In the genomic region with DNA sequence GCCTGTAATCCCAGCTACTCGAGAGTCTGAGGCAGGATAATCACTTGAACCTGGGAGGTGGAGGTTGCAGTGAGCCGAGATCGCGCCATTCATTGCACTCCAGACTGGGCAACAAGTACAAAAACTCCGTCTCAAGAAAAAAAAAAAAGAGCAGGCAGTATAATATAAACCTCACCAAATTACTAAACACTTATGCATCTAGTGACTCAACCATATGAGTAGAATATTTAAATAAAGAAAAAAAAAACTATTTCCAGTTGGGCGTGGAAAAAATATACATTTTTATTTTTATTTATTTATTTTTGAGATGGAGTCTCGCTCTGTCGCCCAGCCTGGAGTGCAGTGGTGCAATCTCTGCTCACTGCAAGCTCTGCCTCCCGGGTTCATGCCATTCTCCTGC, we compare ENCODE assay signal across 12 cellular contexts. TPM values are rescaled to one million over a fixed set of nuclear protein-coding genes. Genes with fewer than 3 reads are reported as not detected.
DNase-seq lines count a peak whose midpoint lies in the region; TF ChIP-seq lines count a peak whose summit lies in the region.
"Not testable (repeated sequence)": the region's sequence is repeated elsewhere in the genome, so short reads cannot be mapped to it uniquely, and the experiment has no call there.
"Had no signal": no experiment of that assay in that cellular context is flagged by ENCODE, and none has a peak within 500 bp of the region (broad histone marks: within the 10 kb centered on the region; RNA-seq: fewer than 3 reads in every experiment).

No MANE protein-coding gene starts in this region.

- not testable (repeated sequence) for H3K9me3 ChIP-seq in GM23248 (ENCODE audit: low read depth); MG63; adipocyte (ENCODE audit: control insufficient read depth, low read length); mesenchymal stem cell (ENCODE audit: control insufficient read depth, low read length)

- not testable (repeated sequence) for H3K27me3 ChIP-seq in GM23248 (replicated peaks; ENCODE audit: insufficient read depth); MG63; adipocyte (replicated peaks; ENCODE audit: control insufficient read depth, insufficient read depth, low read length); mesenchymal stem cell (ENCODE audit: control insufficient read depth in 1 of 2, insufficient read depth in 1 of 2, low read length in 2 of 2)

- H3K4ac ChIP-seq in mesenchymal stem cell (ENCODE audit: low read depth in 1 of 2, low read length in 2 of 2): not testable (repeated sequence)

- peak; percentile 53 for DNase-seq in AG08396 (ENCODE audit: low spot score)
- DNase-seq in GM23248: peak; percentile 60
- peak; percentile 33 for DNase-seq in MG63
- peak; percentile 41 for DNase-seq in adipocyte (ENCODE audit: low read depth)
- DNase-seq in MCF 10A (ENCODE audit: unreplicated experiment): peak; percentile 43
- DNase-seq in fibroblast of gingiva (ENCODE audit: low read depth): peak; percentile 14
- DNase-seq in foreskin fibroblast: peak; percentile 16 to 52
- DNase-seq in mesenchymal stem cell: peak; percentile 26

- H3K9me3 Mint-ChIP-seq in MCF 10A (ENCODE audit: unreplicated experiment): not testable (repeated sequence)

- not testable (repeated sequence) for H3K27me3 Mint-ChIP-seq in MCF 10A (ENCODE audit: insufficient read depth, unreplicated experiment)

- POLR2A ChIA-PET in MCF 10A (lab: Yijun Ruan, JAX): interaction anchor here (0.6 to 1.7 kb wide), 4 partner anchors 11 to 41 kb away, joined by 4 to 7 read pairs (median 4); a partner anchor contains a TSS

- not testable (repeated sequence) for H3K4me3 ChIP-seq in GM23248; MG63; adipocyte (ENCODE audit: low read length); foreskin fibroblast (ENCODE audit: low read depth in 1 of 2, low read length in 2 of 2); mesenchymal stem cell (ENCODE audit: insufficient read depth in 1 of 2, low read depth in 1 of 2, low read length in 2 of 2)

- not testable (repeated sequence) for H3K4me3 Mint-ChIP-seq in MCF 10A (ENCODE audit: unreplicated experiment)

- H3K4me1 Mint-ChIP-seq in MCF 10A (ENCODE audit: insufficient read depth, unreplicated experiment): not testable (repeated sequence)

- not testable (repeated sequence) for H3K9me2 ChIP-seq in GM23248 (ENCODE audit: insufficient read depth)

- peaks cover 42% of the 10 kb centered on the region for H3F3A ChIP-seq in GM23248 (ENCODE audit: insufficient read depth)

- peaks cover 17% of the 10 kb centered on the region for H3K79me1 ChIP-seq in mesenchymal stem cell (replicated peaks; ENCODE audit: low read length, poor library complexity, severe bottlenecking)

- H3K36me3 ChIP-seq in GM23248 (ENCODE audit: low read depth): peaks cover 53% of the 10 kb centered on the region
- H3K36me3 ChIP-seq in MG63: peaks cover 86% of the 10 kb centered on the region
- H3K36me3 ChIP-seq in adipocyte (ENCODE audit: control insufficient read depth, insufficient read depth, low read length, severe bottlenecking): peaks cover 72% of the 10 kb centered on the region
- peaks cover 65 to 77% of the 10 kb centered on the region in 2 experiments for H3K36me3 ChIP-seq in mesenchymal stem cell (ENCODE audit: control insufficient read depth in 1 of 2, insufficient read depth in 2 of 2, low read depth in 1 of 2, low read length in 2 of 2)

- in situ Hi-C loops in GM23248 (cut with MboI): not testable (repeated sequence)

- H4K91ac ChIP-seq in mesenchymal stem cell (ENCODE audit: low read length): not testable (repeated sequence)

- peaks cover 93% of the 10 kb centered on the region for H3K36me3 Mint-ChIP-seq in MCF 10A (ENCODE audit: insufficient read depth, unreplicated experiment)

- H3K4me1 ChIP-seq in GM23248 (ENCODE audit: insufficient read depth); adipocyte (ENCODE audit: control insufficient read depth, insufficient read depth, low read length); mesenchymal stem cell (ENCODE audit: control insufficient read depth, insufficient read depth, low read depth, low read length): not testable (repeated sequence)

- BruUV-seq in MCF 10A (replicated peaks; lab: Mats Ljungman, UMichigan): not testable (repeated sequence)

- CTCF ChIA-PET in MCF 10A (lab: Yijun Ruan, JAX): interaction anchor here (11.1 kb wide), 1 partner anchor 10 kb away, joined by 152 read pairs; a partner anchor contains a TSS

- 72% methylated on average over 9 of the region's 9 CpGs for WGBS in GM23248 (ENCODE audit: low coverage in 1 of 2, low lambda C conversion rate in 2 of 2, missing lambda C conversion rate in 2 of 2), 2 experiments
- 94% methylated on average over 7 of the region's 9 CpGs for WGBS in mesenchymal stem cell

- H3K79me2 ChIP-seq in GM23248 (ENCODE audit: insufficient read depth): peaks cover 44% of the 10 kb centered on the region

- not testable (repeated sequence) for H2BK15ac ChIP-seq in mesenchymal stem cell (ENCODE audit: low read depth, poor library complexity, severe bottlenecking)

- H3K18ac ChIP-seq in mesenchymal stem cell (ENCODE audit: low read depth in 1 of 2, low read length in 2 of 2): not testable (repeated sequence)

- H2AFZ ChIP-seq in GM23248; mesenchymal stem cell (ENCODE audit: low read depth, low read length): not testable (repeated sequence)

- H2AK5ac ChIP-seq in mesenchymal stem cell (ENCODE audit: low read length, severe bottlenecking): not testable (repeated sequence)

- not testable (repeated sequence) for H3K27ac ChIP-seq in GM23248; mesenchymal stem cell (ENCODE audit: low read length, poor library complexity, severe bottlenecking)

- not testable (repeated sequence) for H2BK120ac ChIP-seq in mesenchymal stem cell (ENCODE audit: low read depth, low read length)

- H4K20me1 ChIP-seq in GM23248 (ENCODE audit: insufficient read depth): not testable (repeated sequence)

- not testable (repeated sequence) for H3K14ac ChIP-seq in mesenchymal stem cell (ENCODE audit: low read length in 2 of 2)

- not testable (repeated sequence) for H3K4me2 ChIP-seq in GM23248 (ENCODE audit: unreplicated experiment); mesenchymal stem cell (ENCODE audit: low read length, poor library complexity, severe bottlenecking)

- H4K8ac ChIP-seq in mesenchymal stem cell (ENCODE audit: low read length): not testable (repeated sequence)

- not testable (repeated sequence) for H3K9ac ChIP-seq in GM23248; adipocyte (ENCODE audit: low read length); mesenchymal stem cell (ENCODE audit: low read length)

- H3K23ac ChIP-seq in mesenchymal stem cell (ENCODE audit: low read length in 2 of 2): not testable (repeated sequence)

- not testable (repeated sequence) for H2BK12ac ChIP-seq in mesenchymal stem cell (ENCODE audit: low read length in 2 of 2)

- intact Hi-C loops in MCF 10A (cut with micrococcal nuclease): not testable (repeated sequence)

- TF ChIP-seq CTCF in MCF 10A (IDR thresholded peaks at IDR 0.05; ENCODE audit: unreplicated experiment); foreskin fibroblast (IDR thresholded peaks at IDR 0.05; ENCODE audit: low read depth, low read length): not testable (repeated sequence)

- not testable (repeated sequence) for H2BK5ac ChIP-seq in mesenchymal stem cell (ENCODE audit: low read depth, low read length, poor library complexity, severe bottlenecking)

- H3K27ac Mint-ChIP-seq in MCF 10A (ENCODE audit: low read depth, unreplicated experiment): not testable (repeated sequence)

RNA-seq across cellular contexts. Expression of a gene that starts 14.9 kb away (rescaled TPM):
- 248 and 307 TPM in 2 replicates for total RNA-seq in GM23248 (2014; rRNA removed; shearing (Covaris generic))
- polyA plus RNA-seq in GM23248 (2016; fragmentation: Nextera tagmentation; extraction: Ambion mirVana): 226 and 232 TPM in 2 replicates
- total RNA-seq in MG63 (2014; rRNA removed; shearing (Covaris generic); ENCODE audit: low replicate concordance): 1,070 and 1,240 TPM in 2 replicates
- 495 and 574 TPM in 2 replicates for total RNA-seq in MCF 10A (2022)
- 157 TPM for polyA plus RNA-seq in mesenchymal stem cell (2013, experiment 1 of 2)
- 151 TPM for polyA plus RNA-seq in mesenchymal stem cell (2013, experiment 2 of 2)

RNA-seq across cellular contexts. Expression of a gene that starts 15.1 kb away (rescaled TPM):
- not detected in 2 replicates for total RNA-seq in GM23248 (2014; rRNA removed; shearing (Covaris generic))
- 1.3 and 1.4 TPM in 2 replicates for polyA plus RNA-seq in GM23248 (2016; fragmentation: Nextera tagmentation; extraction: Ambion mirVana)
- 1.3 TPM in 1 of 2 replicates, not detected in the other for total RNA-seq in MG63 (2014; rRNA removed; shearing (Covaris generic); ENCODE audit: low replicate concordance)
- total RNA-seq in MCF 10A (2022): 1.8 and 3.6 TPM in 2 replicates
- polyA plus RNA-seq in mesenchymal stem cell (2013, experiment 1 of 2): 0.51 TPM
- polyA plus RNA-seq in mesenchymal stem cell (2013, experiment 2 of 2): 0.38 TPM
- total RNA-seq: CD4-positive, CD25-positive, alpha-beta regulatory T cell had no signal

RNA-seq across cellular contexts. Expression of a gene that starts 24.1 kb away (rescaled TPM):
- total RNA-seq in GM23248 (2014; rRNA removed; shearing (Covaris generic)): not detected in 2 replicates
- polyA plus RNA-seq in GM23248 (2016; fragmentation: Nextera tagmentation; extraction: Ambion mirVana): not detected in 2 replicates
- total RNA-seq in MG63 (2014; rRNA removed; shearing (Covaris generic); ENCODE audit: low replicate concordance): not detected in 2 replicates
- 0.49 TPM in 1 of 2 replicates, not detected in the other for total RNA-seq in MCF 10A (2022)
- not detected for polyA plus RNA-seq in mesenchymal stem cell (2013, experiment 1 of 2)
- not detected for polyA plus RNA-seq in mesenchymal stem cell (2013, experiment 2 of 2)
- total RNA-seq: CD4-positive, CD25-positive, alpha-beta regulatory T cell; H7 had no signal
- polyA plus RNA-seq: CD4-positive, CD25-positive, alpha-beta regulatory T cell; CD8-positive, alpha-beta memory T cell; HepG2 had no signal

RNA-seq across cellular contexts. Expression of a gene that starts 27.7 kb away (rescaled TPM):
- total RNA-seq in GM23248 (2014; rRNA removed; shearing (Covaris generic)): 77.8 and 89.7 TPM in 2 replicates
- 59.9 and 63.8 TPM in 2 replicates for polyA plus RNA-seq in GM23248 (2016; fragmentation: Nextera tagmentation; extraction: Ambion mirVana)
- total RNA-seq in MG63 (2014; rRNA removed; shearing (Covaris generic); ENCODE audit: low replicate concordance): 2.9 and 8.7 TPM in 2 replicates
- total RNA-seq in MCF 10A (2022): 12.9 and 17.5 TPM in 2 replicates
- polyA plus RNA-seq in mesenchymal stem cell (2013, experiment 1 of 2): 160 TPM
- 165 TPM for polyA plus RNA-seq in mesenchymal stem cell (2013, experiment 2 of 2)

RNA-seq across cellular contexts. Expression of a gene that starts 39.1 kb away (rescaled TPM):
- total RNA-seq in GM23248 (2014; rRNA removed; shearing (Covaris generic)): 0.63 and 1.8 TPM in 2 replicates
- polyA plus RNA-seq in GM23248 (2016; fragmentation: Nextera tagmentation; extraction: Ambion mirVana): 3.8 and 3.9 TPM in 2 replicates
- total RNA-seq in MG63 (2014; rRNA removed; shearing (Covaris generic); ENCODE audit: low replicate concordance): 2.4 and 5.8 TPM in 2 replicates
- 8.1 and 12.5 TPM in 2 replicates for total RNA-seq in MCF 10A (2022)
- 1.0 TPM for polyA plus RNA-seq in mesenchymal stem cell (2013, experiment 1 of 2)
- 0.85 TPM for polyA plus RNA-seq in mesenchymal stem cell (2013, experiment 2 of 2)
